ENCODE assay signal across 1 cellular context in genomic region chr4:40562208-40562607, GRCh38.
TF ChIP-seq lines count a peak whose summit lies in the region.

No MANE protein-coding gene starts in this region.

TF ChIP-seq in WTC11, 78 proteins besides CTCF, POLR2A, EP300 and RAD21 (continued from another document):
- TF ChIP-seq ATF2 (CRISPR knock-in tag; IDR thresholded peaks at IDR 0.05; ENCODE audit: borderline replicate concordance, low read depth): no peak
